21 cellular contexts compared by ENCODE assay signal in the genomic region with DNA sequence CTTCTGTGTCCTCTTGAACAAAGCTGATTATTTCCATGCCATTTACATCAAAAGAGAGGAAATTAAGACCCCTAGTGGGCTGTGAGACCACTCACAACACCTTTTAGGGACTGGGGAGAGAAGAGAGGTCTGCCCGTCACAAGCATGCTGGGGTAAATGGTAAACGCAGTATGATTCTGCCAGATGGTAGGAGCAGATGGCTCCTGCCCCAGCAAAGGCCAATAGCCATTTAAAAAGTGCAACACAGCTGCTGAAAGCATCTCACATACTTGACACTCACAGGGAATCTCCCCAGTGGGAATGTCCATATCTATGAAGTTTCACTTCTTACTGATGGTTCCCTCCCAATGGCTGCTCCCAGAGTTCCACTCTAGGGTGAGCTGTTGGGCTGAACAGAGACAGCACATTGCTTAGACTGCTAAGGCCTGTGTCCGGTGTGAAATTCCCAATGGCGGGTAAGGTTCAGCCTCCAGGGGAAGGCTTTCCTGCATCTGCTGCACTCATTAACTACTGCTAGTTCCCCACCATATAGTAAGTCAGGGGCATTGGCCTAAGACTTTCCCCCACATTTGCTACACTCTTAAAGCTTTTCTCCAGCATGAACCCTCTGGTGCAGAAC. TPM values are rescaled to one million over a fixed set of nuclear protein-coding genes. Genes with fewer than 3 reads are reported as not detected.
DNase-seq lines count a peak whose midpoint lies in the region; TF ChIP-seq lines count a peak whose summit lies in the region.
"Had no signal": no experiment of that assay in that cellular context is flagged by ENCODE, and none has a peak within 500 bp of the region (broad histone marks: within the 10 kb centered on the region; RNA-seq: fewer than 3 reads in every experiment).

No MANE protein-coding gene starts in this region.

- H3K4me1 ChIP-seq in iPS-20b (ENCODE audit: insufficient read depth, low read length): 0 out of 2 replicates have a peak, but pooled peaks cover 10% of the 10 kb centered on the region
- no peaks in the 10 kb centered on the region for H3K4me1 ChIP-seq in transverse colon

- H3K9ac ChIP-seq in iPS-20b (ENCODE audit: low read depth, low read length): no peak overlapping the region

- WGBS in transverse colon (ENCODE audit: low coverage in 1 of 2), 2 donors: 94% methylated on average over 4 of the region's 4 CpGs; no CpG with 5 or more reads in 1 of the 2 donors

- peaks cover 35% of the 10 kb centered on the region for H3K36me3 ChIP-seq in iPS-20b (ENCODE audit: insufficient read depth, low read depth, low read length)
- peaks cover 0 to 41% (median 17%) of the 10 kb centered on the region in 4 donors for H3K36me3 ChIP-seq in transverse colon

- DNase-seq in NCI-H82 (lab: John Stamatoyannopoulos, UW) (peak; percentile 52), NCI-H82 treated with DMSO at 0.1 percent for 48 hours (lab: John Stamatoyannopoulos, UW; ENCODE audit: unreplicated experiment) (no peak), NCI-H524 treated with DMSO at 0.1 percent for 48 hours (lab: John Stamatoyannopoulos, UW) (peak; percentile 95), ureter (ENCODE audit: low spot score) (peak; percentile 25), ecto neural progenitor cell (ENCODE audit: low spot score) (no peak), transverse colon (no peak)
- no peak for DNase-seq in activated CD8-positive, alpha-beta memory T cell treated with anti-CD3 and anti-CD28 coated beads, Interleukin-2, amount 50 U/mL, for 4 hours
- DNase-seq: 8988T; Calu3; KBM-7; NCI-H1092; NCI-H1694 treated with DMSO at 0.1 percent for 48 hours; NCI-H510A treated with DMSO at 0.1 percent for 48 hours; NK-92 treated with Interleukin-12 subunit alpha and Interleukin-12 subunit beta, amount 100 ng/mL, for 24 hours; OCI-M1 had no signal

- in situ Hi-C loops in transverse colon (cut with MboI; ENCODE audit: low pct_ligation_motif_present in 1 of 4, low pct_unique_long_range_greater_than_20kb in 1 of 4, low sequenced_read_pairs in 3 of 4): no loop called here

- no peak for TF ChIP-seq POLR2A in transverse colon (IDR thresholded peaks at IDR 0.05)

- intact Hi-C loops in transverse colon (cut with DNase I; ENCODE audit: low total_unique reads): no loop called here

- TF ChIP-seq EP300 in transverse colon (IDR thresholded peaks at IDR 0.05; ENCODE audit: low read depth): no peak

- no peak overlapping the region for H3K27ac ChIP-seq in iPS-20b (ENCODE audit: low read length)
- H3K27ac ChIP-seq in transverse colon: no peak overlapping the region
- H3K27ac ChIP-seq: HL-60, RWPE1 had no signal

- no peak for TF ChIP-seq CTCF in transverse colon (IDR thresholded peaks at IDR 0.05)

- H3K27me3 ChIP-seq in iPS-20b (ENCODE audit: insufficient read depth, low read length): no peaks in the 10 kb centered on the region
- H3K27me3 ChIP-seq in transverse colon: no peaks in the 10 kb centered on the region

- H3K9me3 ChIP-seq in iPS-20b (ENCODE audit: insufficient read depth, low read depth, low read length) (peaks cover 25% of the 10 kb centered on the region), transverse colon (peaks cover 52 to 73% of the 10 kb centered on the region in 2 donors)

- peak overlapping the region; percentile 24 for H3K4me3 ChIP-seq in iPS-20b (ENCODE audit: low read length)
- no peak overlapping the region for H3K4me3 ChIP-seq in transverse colon

RNA-seq across cellular contexts. Expression of gene ZNF671, which starts 7.4 kb away (rescaled TPM):
- 10.9 TPM for total RNA-seq in ureter
- 1 to 10 TPM in 3 of 4 donors, under 1 TPM in 1; 0.60 to 7.5 (median 4.7) TPM for total RNA-seq in transverse colon

RNA-seq across cellular contexts. Expression of gene ZNF154, which starts 11.0 kb away (rescaled TPM):
- 14.2 TPM for total RNA-seq in ureter
- total RNA-seq in transverse colon: 1 to 10 TPM; 1.1 to 2.2 (median 1.8) TPM
- total RNA-seq: Calu3, Daoy, H4, M059J had no signal

RNA-seq across cellular contexts. Expression of gene ZNF776, which starts 26.6 kb away (rescaled TPM):
- total RNA-seq in ureter: 22.2 TPM
- total RNA-seq in transverse colon: 100 to 1,000 TPM in 1 of 4 donors, 10 to 100 TPM in 3; 15.0 to 120 (median 16.7) TPM

RNA-seq across cellular contexts. Expression of gene ZNF551, which starts 38.2 kb away (rescaled TPM):
- total RNA-seq in ureter (21.5 TPM), transverse colon (10 to 100 TPM in 1 of 4 donors, 1 to 10 TPM in 3; 3.0 to 10.8 (median 7.4) TPM)

RNA-seq across cellular contexts. Expression of gene ZNF586, which starts 49.5 kb away (rescaled TPM):
- total RNA-seq in ureter (31.6 TPM), transverse colon (10 to 100 TPM; 20.8 to 79.2 (median 27.3) TPM)

Comparison
In these comparisons a context has a peak if more than half of its experiments do, and no peak if none do; other contexts are left out.
1. DNase-seq: peak in NCI-H82 (single experiment), NCI-H524 treated with DMSO at 0.1 percent for 48 hours (single experiment) and ureter (single experiment); none in NCI-H82 treated with DMSO at 0.1 percent for 48 hours (single experiment), activated CD8-positive, alpha-beta memory T cell treated with anti-CD3 and anti-CD28 coated beads, Interleukin-2, amount 50 U/mL, for 4 hours (single experiment), ecto neural progenitor cell (single experiment) and transverse colon (single experiment).